ENCODE assay signal across 23 cellular contexts in the genomic region with DNA sequence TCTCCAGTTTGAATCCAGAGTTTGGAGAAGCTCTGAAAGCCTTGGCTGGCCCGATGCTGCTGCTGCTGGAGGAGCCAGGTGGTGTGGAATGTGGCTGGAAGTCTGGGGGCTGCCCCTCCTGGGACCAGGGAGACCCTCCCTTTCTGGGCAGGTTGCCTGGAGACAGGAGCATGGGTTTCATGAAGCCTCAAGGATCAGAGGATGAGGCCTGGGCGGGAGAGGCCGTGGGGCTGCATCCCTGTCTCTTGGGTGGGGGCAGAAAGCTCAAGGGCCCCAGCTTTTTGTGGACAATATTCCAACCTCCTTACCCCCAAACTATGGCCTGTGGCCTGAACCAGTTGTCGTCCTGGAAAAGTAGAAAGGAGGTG. TPM values are rescaled to one million over a fixed set of nuclear protein-coding genes. Genes with fewer than 3 reads are reported as not detected.
DNase-seq lines count a peak whose midpoint lies in the region; TF ChIP-seq lines count a peak whose summit lies in the region.
"Had no signal": no experiment of that assay in that cellular context is flagged by ENCODE, and none has a peak within 500 bp of the region (broad histone marks: within the 10 kb centered on the region; RNA-seq: fewer than 3 reads in every experiment).

No MANE protein-coding gene starts in this region.

- no peak overlapping the region for H3K56ac ChIP-seq in H9 (ENCODE audit: insufficient read length, low read depth, low read length)

- DNase-seq in H9 = peak; percentile 19
- DNase-seq in chondrocyte (ENCODE audit: low spot score) = peak; percentile 55
- peak in 1 of 2 experiments; percentile 38 for DNase-seq in mesothelial cell of epicardium (ENCODE audit: low spot score in 2 of 2, unreplicated experiment in 2 of 2)
- peak; percentile 52 for DNase-seq in spleen
- no peak for DNase-seq in NCI-H82 treated with DMSO at 0.1 percent for 48 hours (lab: John Stamatoyannopoulos, UW; ENCODE audit: unreplicated experiment)
- no peak for DNase-seq in NCI-H748 (lab: John Stamatoyannopoulos, UW; ENCODE audit: unreplicated experiment)
- DNase-seq in HUDEP-2 (lab: John Stamatoyannopoulos, UW; ENCODE audit: unreplicated experiment in 76 of 76) = no peak
- DNase-seq: ACHN; CD4-positive, alpha-beta T cell; COR-L47; DMS 273 treated with DMSO at 0.1 percent for 48 hours; DMS79 treated with DMSO at 0.1 percent for 48 hours; KG1; NCI-H1092 treated with DMSO at 0.1 percent for 48 hours; NCI-H1436 treated with DMSO at 0.1 percent for 48 hours; NCI-H1930; NCI-H226; NCI-H510A treated with DMSO at 0.1 percent for 48 hours; NCI-H774 had no signal

- no peak overlapping the region for H2BK5ac ChIP-seq in H9 (ENCODE audit: insufficient read length, low read length)

- no peak overlapping the region; the same call in 1 of the 2 replicates for H3K14ac ChIP-seq in H9 (ENCODE audit: insufficient read depth, low read length)

- H4K91ac ChIP-seq in H9 (ENCODE audit: insufficient read length, low read depth, low read length) = no peak overlapping the region

- H3K23me2 ChIP-seq in H9 (ENCODE audit: insufficient read length, low read depth, low read length, poor library complexity, severe bottlenecking) = no peaks in the 10 kb centered on the region

- no peak overlapping the region for H3K4me3 ChIP-seq in spleen
- H3K4me3 ChIP-seq: BLaER1, HAP-1, Peyer's patch, SJSA1 had no signal

- no peak overlapping the region for H3K9ac ChIP-seq in H9 (ENCODE audit: extremely low read depth, insufficient read length, low read length)
- H3K9ac ChIP-seq: BLaER1 had no signal

- no CpG with 5 or more reads among the region's 4 CpGs for WGBS in H9 (ENCODE audit: extremely low coverage, insufficient read length, low lambda C conversion rate)
- 88 to 92% (median 91%) methylated on average over 4 of the region's 4 CpGs for WGBS in spleen, 5 donors

- no peaks in the 10 kb centered on the region for H3K36me3 ChIP-seq in spleen
- H3K36me3 ChIP-seq: BLaER1, HAP-1, Peyer's patch, SJSA1 had no signal

- no peaks in the 10 kb centered on the region for H4K20me1 ChIP-seq in H9 (ENCODE audit: control insufficient read depth, insufficient read depth, insufficient read length)
- H4K20me1 ChIP-seq: BLaER1 had no signal

- H3K27me3 Mint-ChIP-seq in H9 (ENCODE audit: low read depth) (no peaks in the 10 kb centered on the region; the same call in 1 of the 2 replicates), chondrocyte (ENCODE audit: low read depth) (no peaks in the 10 kb centered on the region), mesothelial cell of epicardium (ENCODE audit: low read depth) (no peaks in the 10 kb centered on the region)
- H3K27me3 Mint-ChIP-seq: CD4-positive, alpha-beta T cell had no signal

- H3K4me3 Mint-ChIP-seq in H9 = no peak overlapping the region
- H3K4me3 Mint-ChIP-seq in chondrocyte (ENCODE audit: unreplicated experiment) = no peak overlapping the region
- no peak overlapping the region for H3K4me3 Mint-ChIP-seq in mesothelial cell of epicardium
- H3K4me3 Mint-ChIP-seq: CD4-positive, alpha-beta T cell had no signal

- no peak overlapping the region for H3K4ac ChIP-seq in H9 (ENCODE audit: low read depth, low read length)

- no peak overlapping the region for H4K8ac ChIP-seq in H9 (replicated peaks; ENCODE audit: insufficient read length, low read depth, low read length)

- no peak overlapping the region for H3K23ac ChIP-seq in H9 (ENCODE audit: insufficient read length, low read depth, low read length)

- peaks cover 17 to 25% of the 10 kb centered on the region in 2 experiments for H3K4me1 Mint-ChIP-seq in H9
- no peaks in the 10 kb centered on the region for H3K4me1 Mint-ChIP-seq in chondrocyte (ENCODE audit: low read depth)
- H3K4me1 Mint-ChIP-seq in mesothelial cell of epicardium = peaks cover 25% of the 10 kb centered on the region

- no peak overlapping the region for H2BK12ac ChIP-seq in H9 (ENCODE audit: insufficient read length, low read depth, low read length)

- H3K79me2 ChIP-seq in H9 (ENCODE audit: insufficient read depth, low read length) = no peaks in the 10 kb centered on the region

- intact Hi-C loops in spleen (cut with DNase I; ENCODE audit: low total_unique reads) = no loop called here

- H2BK120ac ChIP-seq in H9 (ENCODE audit: low read depth, low read length, poor library complexity, severe bottlenecking) = no peak overlapping the region

- H3K79me1 ChIP-seq in H9 (ENCODE audit: insufficient read depth, low read depth, low read length, poor library complexity, severe bottlenecking) = no peaks in the 10 kb centered on the region

- no peak for TF ChIP-seq POLR2A in spleen (IDR thresholded peaks at IDR 0.05)

- TF ChIP-seq CTCF in H9 (conservative IDR thresholded peaks at IDR 0.05) (no peak), chondrocyte (IDR thresholded peaks at IDR 0.05) (no peak), mesothelial cell of epicardium (IDR thresholded peaks at IDR 0.05; ENCODE audit: unreplicated experiment) (no peak), spleen (IDR thresholded peaks at IDR 0.05 in 8 of 11, conservative IDR thresholded peaks at IDR 0.05 in 3 of 11) (no peak)

- H3K18ac ChIP-seq in H9 (ENCODE audit: insufficient read length, low read depth, low read length) = no peak overlapping the region

- H2BK20ac ChIP-seq in H9 (ENCODE audit: low read depth, low read length, poor library complexity, severe bottlenecking) = no peak overlapping the region

- H2AFZ ChIP-seq in H9 (ENCODE audit: low read length) = no peak overlapping the region

- H3K36me3 Mint-ChIP-seq in H9 (ENCODE audit: insufficient read depth in 1 of 3, low read depth in 3 of 3) (no peaks in the 10 kb centered on the region; a peak in 1 of 7 replicates), chondrocyte (ENCODE audit: low read depth) (no peaks in the 10 kb centered on the region), mesothelial cell of epicardium (no peaks in the 10 kb centered on the region)

- H3K27ac Mint-ChIP-seq in H9 (no peak overlapping the region), chondrocyte (ENCODE audit: unreplicated experiment) (no peak overlapping the region), mesothelial cell of epicardium (peak overlapping the region; percentile 36)
- H3K27ac Mint-ChIP-seq: CD4-positive, alpha-beta T cell had no signal

- H3K4me1 ChIP-seq in H9 (ENCODE audit: insufficient read depth, low read length) (peaks cover 3% of the 10 kb centered on the region; the same call in 1 of the 2 replicates), spleen (no peaks in the 10 kb centered on the region)
- H3K4me1 ChIP-seq: BLaER1, HAP-1, Peyer's patch had no signal

- no peak overlapping the region for H2BK15ac ChIP-seq in H9 (ENCODE audit: low read depth, low read length)

- H3T11ph ChIP-seq in H9 (ENCODE audit: low read length) = no peak overlapping the region

- H3K4me2 ChIP-seq in H9 (ENCODE audit: insufficient read depth, insufficient read length, low read length) = no peak overlapping the region
- H3K4me2 ChIP-seq: BLaER1 had no signal

- H2AK5ac ChIP-seq in H9 (ENCODE audit: insufficient read length, low read length) = no peak overlapping the region

- H3K27me3 ChIP-seq in H9 (ENCODE audit: insufficient read depth, low read length) (no peaks in the 10 kb centered on the region), spleen (replicated peaks in 1 of 7) (peaks cover 0 to 5% (median 0%) of the 10 kb centered on the region in 7 donors)
- H3K27me3 ChIP-seq: BLaER1, Peyer's patch, SJSA1 had no signal

- H4K5ac ChIP-seq in H9 (ENCODE audit: insufficient read length, low read depth, low read length) = no peak overlapping the region

- H3K9me3 Mint-ChIP-seq in H9 (no peaks in the 10 kb centered on the region), chondrocyte (ENCODE audit: low read depth) (no peaks in the 10 kb centered on the region), mesothelial cell of epicardium (no peaks in the 10 kb centered on the region)
- H3K9me3 Mint-ChIP-seq: CD4-positive, alpha-beta T cell had no signal

- H3K9me3 ChIP-seq in H9 (ENCODE audit: control insufficient read depth, low read depth, low read length) (no peaks in the 10 kb centered on the region), spleen (no peaks in the 10 kb centered on the region)
- H3K9me3 ChIP-seq: BLaER1, HAP-1, Peyer's patch, SJSA1 had no signal

- H3K27ac ChIP-seq in H9 (ENCODE audit: insufficient read length, low read depth, low read length) (no peak overlapping the region), spleen (no peak overlapping the region)
- H3K27ac ChIP-seq: BLaER1, Peyer's patch, SJSA1 had no signal

RNA-seq across cellular contexts. Expression of a gene that starts 10.1 kb away (rescaled TPM):
- total RNA-seq in H9 (2021) = 0.94 and 1.3 TPM in 2 replicates
- total RNA-seq in chondrocyte = 1.7 to 18.1 TPM (median 2.1 TPM) in 3 replicates
- total RNA-seq in mesothelial cell of epicardium = 10.2 to 11.7 TPM (median 11.3 TPM) in 3 replicates
- under 1 TPM in 6 of 7 donors, not detected in 1; 0.22 to 0.74 (median 0.33) TPM for total RNA-seq in spleen
- under 1 TPM; 0.32 to 0.74 (median 0.33) TPM for polyA plus RNA-seq in spleen

RNA-seq across cellular contexts. Expression of a gene that starts 41.9 kb away (rescaled TPM):
- 3,020 and 3,122 TPM in 2 replicates for total RNA-seq in H9 (2021)
- total RNA-seq in chondrocyte = 774 to 814 TPM (median 795 TPM) in 3 replicates
- 1,674 to 1,837 TPM (median 1,792 TPM) in 3 replicates for total RNA-seq in mesothelial cell of epicardium
- 100 to 1,000 TPM; 441 to 681 (median 572) TPM for total RNA-seq in spleen
- polyA plus RNA-seq in spleen = 1,000 to 10,000 TPM; 1,521 to 2,472 (median 2,090) TPM

Comparison
In these comparisons a context has a peak if more than half of its experiments do, and no peak if none do; other contexts are left out.
1. DNase-seq: peak in H9 (single experiment), chondrocyte (single experiment) and spleen (single experiment); none in NCI-H82 treated with DMSO at 0.1 percent for 48 hours (single experiment), NCI-H748 (single experiment) and HUDEP-2 (0 of 76).